Comparison of ENCODE assay signal across 24 cellular contexts in the genomic region with DNA sequence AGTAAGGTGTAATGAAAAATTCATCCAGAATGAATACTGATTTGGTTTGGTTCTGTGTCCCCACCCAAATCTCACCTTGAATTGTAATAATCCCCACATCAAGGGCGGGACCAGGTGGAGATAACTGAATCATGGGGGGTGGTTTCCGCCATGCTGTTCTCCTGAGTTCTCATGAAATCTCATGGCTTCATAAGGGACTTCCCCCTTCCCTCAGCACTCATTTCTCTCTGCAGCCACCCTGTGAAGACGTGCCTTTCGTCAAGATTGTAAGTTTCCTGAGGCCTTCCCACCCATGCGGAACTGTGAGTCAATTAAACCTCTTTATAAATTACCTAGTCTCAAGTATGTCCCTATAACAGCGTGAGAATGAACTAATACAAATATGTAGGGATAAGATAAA. TPM values are rescaled to one million over a fixed set of nuclear protein-coding genes. Genes with fewer than 3 reads are reported as not detected.
DNase-seq lines count a peak whose midpoint lies in the region; ATAC-seq and TF ChIP-seq lines count a peak whose summit lies in the region.
"Had no signal": no experiment of that assay in that cellular context is flagged by ENCODE, and none has a peak within 500 bp of the region (broad histone marks: within the 10 kb centered on the region; RNA-seq: fewer than 3 reads in every experiment).

No MANE protein-coding gene starts in this region.

- no peaks in the 10 kb centered on the region for H3K4me1 ChIP-seq in uterus
- H3K4me1 ChIP-seq: neural progenitor cell had no signal

- no peaks in the 10 kb centered on the region for H3K27me3 ChIP-seq in uterus
- H3K27me3 ChIP-seq: brain microvascular endothelial cell, heart left ventricle, neural progenitor cell, SJSA1, tibial nerve had no signal

- peaks cover 28% of the 10 kb centered on the region for H3K4me1 Mint-ChIP-seq in stimulated activated naive CD8-positive, alpha-beta T cell treated with anti-CD3 and anti-CD28 coated beads, Interleukin-15, amount 100 ng/mL, for 72 hours

- H3K27ac Mint-ChIP-seq in stimulated activated naive CD8-positive, alpha-beta T cell treated with anti-CD3 and anti-CD28 coated beads, Interleukin-15, amount 100 ng/mL, for 72 hours: no peak overlapping the region
- H3K27ac Mint-ChIP-seq: CD8-positive, alpha-beta T cell; neural progenitor cell had no signal

- H3K27ac ChIP-seq in uterus: no peak overlapping the region
- H3K27ac ChIP-seq: brain microvascular endothelial cell, heart left ventricle, neural progenitor cell, SJSA1, tibial nerve had no signal

- no peak for DNase-seq in activated CD4-positive, CD25-positive, alpha-beta regulatory T cell treated with anti-CD3 and anti-CD28 coated beads, Interleukin-2, amount 50 U/mL, for 72 hours
- peak; percentile 33 for DNase-seq in stimulated activated naive CD8-positive, alpha-beta T cell treated with anti-CD3 and anti-CD28 coated beads, Interleukin-15, Interleukin-2, amounts not matched to agents 100 U/mL and 50 U/mL, for 24 hours
- DNase-seq in stimulated activated naive CD8-positive, alpha-beta T cell treated with anti-CD3 and anti-CD28 coated beads, Interleukin-15, amount 100 ng/mL, for 72 hours: no peak
- peak; percentile 41 for DNase-seq in stimulated activated CD4-positive, alpha-beta T cell treated with anti-CD3 and anti-CD28 coated beads, Interleukin-4, amount 100 ng/mL, for 1 hour
- DNase-seq in uterus (no peak), SW480 (ENCODE audit: low spot score) (no peak), NCI-H1048 (lab: John Stamatoyannopoulos, UW) (no peak)
- DNase-seq: brain microvascular endothelial cell; CD8-positive, alpha-beta T cell; DMS 273 treated with DMSO at 0.1 percent for 48 hours; effector CD8-positive, alpha-beta T cell; erythroblast; heart left ventricle; Kasumi-1; NCI-H1694; NCI-H2171 treated with DMSO at 0.1 percent for 48 hours; NCI-H524 treated with DMSO at 0.1 percent for 48 hours; right cardiac atrium; T-helper 17 cell had no signal

- peak; percentile 31 to 37 for ATAC-seq in activated CD4-positive, CD25-positive, alpha-beta regulatory T cell treated with anti-CD3 and anti-CD28 coated beads, Interleukin-2, amount 50 U/mL, for 24 hours
- ATAC-seq in stimulated activated naive CD8-positive, alpha-beta T cell treated with anti-CD3 and anti-CD28 coated beads, Interleukin-15, Interleukin-2, amounts not matched to agents 100 U/mL and 50 U/mL, for 24 hours: no peak
- no peak for ATAC-seq in stimulated activated naive CD8-positive, alpha-beta T cell treated with anti-CD3 and anti-CD28 coated beads, Interleukin-15, amount 100 ng/mL, for 72 hours
- ATAC-seq: CD8-positive, alpha-beta T cell; HCT116; heart left ventricle; right cardiac atrium; T-helper 17 cell had no signal

- intact Hi-C loops in uterus (cut with DNase I; ENCODE audit: low total_unique reads): no loop called here

- no peak overlapping the region for H3K4me3 ChIP-seq in uterus
- H3K4me3 ChIP-seq: heart left ventricle, neural progenitor cell, SJSA1, tibial nerve had no signal

- no peaks in the 10 kb centered on the region for H3K27me3 Mint-ChIP-seq in stimulated activated naive CD8-positive, alpha-beta T cell treated with anti-CD3 and anti-CD28 coated beads, Interleukin-15, amount 100 ng/mL, for 72 hours
- H3K27me3 Mint-ChIP-seq: T-helper 17 cell had no signal

- TF ChIP-seq POLR2A in uterus (IDR thresholded peaks at IDR 0.05): no peak

- no peaks in the 10 kb centered on the region for H3K9me3 ChIP-seq in uterus
- H3K9me3 ChIP-seq: heart left ventricle, SJSA1, tibial nerve had no signal

- TF ChIP-seq CTCF in uterus (IDR thresholded peaks at IDR 0.05): no peak

- no peaks in the 10 kb centered on the region for H3K36me3 ChIP-seq in uterus

- H3K4me3 Mint-ChIP-seq in stimulated activated naive CD8-positive, alpha-beta T cell treated with anti-CD3 and anti-CD28 coated beads, Interleukin-15, amount 100 ng/mL, for 72 hours: no peak overlapping the region
- H3K4me3 Mint-ChIP-seq: CD8-positive, alpha-beta T cell; neural progenitor cell; T-helper 17 cell had no signal

- H3K9me3 Mint-ChIP-seq in stimulated activated naive CD8-positive, alpha-beta T cell treated with anti-CD3 and anti-CD28 coated beads, Interleukin-15, amount 100 ng/mL, for 72 hours: no peaks in the 10 kb centered on the region
- H3K9me3 Mint-ChIP-seq: CD8-positive, alpha-beta T cell; neural progenitor cell had no signal

RNA-seq across cellular contexts. Expression of a gene that starts 5.5 kb away (rescaled TPM):
- 10 to 100 TPM in 3 of 4 donors, 1 to 10 TPM in 1; 8.8 to 25.0 (median 15.7) TPM for total RNA-seq in uterus

RNA-seq across cellular contexts. Expression of a gene that starts 38.2 kb away (rescaled TPM):
- 10 to 100 TPM; 47.9 to 85.4 (median 62.6) TPM for total RNA-seq in uterus

Comparison
In these comparisons a context has a peak if more than half of its experiments do, and no peak if none do; other contexts are left out.
1. DNase-seq: peak in stimulated activated naive CD8-positive, alpha-beta T cell treated with anti-CD3 and anti-CD28 coated beads, Interleukin-15, Interleukin-2, amounts not matched to agents 100 U/mL and 50 U/mL, for 24 hours (single experiment) and stimulated activated CD4-positive, alpha-beta T cell treated with anti-CD3 and anti-CD28 coated beads, Interleukin-4, amount 100 ng/mL, for 1 hour (single experiment); none in activated CD4-positive, CD25-positive, alpha-beta regulatory T cell treated with anti-CD3 and anti-CD28 coated beads, Interleukin-2, amount 50 U/mL, for 72 hours (single experiment), stimulated activated naive CD8-positive, alpha-beta T cell treated with anti-CD3 and anti-CD28 coated beads, Interleukin-15, amount 100 ng/mL, for 72 hours (0 of 2), uterus (0 of 2), SW480 (single experiment) and NCI-H1048 (single experiment).
2. ATAC-seq: peak in activated CD4-positive, CD25-positive, alpha-beta regulatory T cell treated with anti-CD3 and anti-CD28 coated beads, Interleukin-2, amount 50 U/mL, for 24 hours (2 of 2); none in stimulated activated naive CD8-positive, alpha-beta T cell treated with anti-CD3 and anti-CD28 coated beads, Interleukin-15, Interleukin-2, amounts not matched to agents 100 U/mL and 50 U/mL, for 24 hours (single experiment) and stimulated activated naive CD8-positive, alpha-beta T cell treated with anti-CD3 and anti-CD28 coated beads, Interleukin-15, amount 100 ng/mL, for 72 hours (single experiment).